Comparison of ENCODE assay signal across 8 cellular contexts in the genomic region with DNA sequence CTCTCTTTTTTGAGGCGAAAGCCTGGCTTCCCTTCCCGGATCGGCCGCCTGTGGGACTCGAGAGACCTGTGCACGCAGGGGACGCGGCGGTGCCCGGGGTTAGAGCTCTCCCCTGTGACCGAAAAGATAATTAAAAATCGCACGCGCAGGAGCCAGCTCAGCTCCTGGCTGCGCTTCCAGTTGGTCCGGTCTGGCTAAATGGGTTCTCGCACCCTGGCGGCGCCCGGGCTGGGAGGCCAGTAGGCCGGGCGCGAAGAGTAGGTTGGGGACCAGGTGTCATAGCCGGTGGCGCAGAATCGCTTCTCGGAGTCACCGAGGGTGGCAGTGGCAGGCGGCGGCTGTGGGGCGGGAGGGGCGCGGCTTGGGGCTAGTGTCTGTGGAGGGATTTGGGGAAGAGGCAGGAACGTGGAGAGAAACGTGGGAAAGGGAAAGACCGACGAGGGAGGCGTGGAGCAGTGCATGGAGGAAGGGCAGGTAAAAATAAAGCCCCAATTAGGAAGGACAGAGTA. TPM values are rescaled to one million over a fixed set of nuclear protein-coding genes. Genes with fewer than 3 reads are reported as not detected.
DNase-seq lines count a peak whose midpoint lies in the region; ATAC-seq and TF ChIP-seq lines count a peak whose summit lies in the region.

No MANE protein-coding gene starts in this region.

- H3K9me2 ChIP-seq in SK-N-SH, result no peaks in the 10 kb centered on the region

- H3K27me3 ChIP-seq in AG04450 (ENCODE audit: control insufficient read depth, insufficient read depth, low read length), result no peaks in the 10 kb centered on the region
- H3K27me3 ChIP-seq in SK-N-SH (ENCODE audit: insufficient read depth), result no peaks in the 10 kb centered on the region
- H3K27me3 ChIP-seq in adrenal gland, result peaks cover 70% of the 10 kb centered on the region
- peaks cover 26% of the 10 kb centered on the region for H3K27me3 ChIP-seq in iPS DF 6.9 (ENCODE audit: control insufficient read depth, insufficient read depth, low read length)
- no peaks in the 10 kb centered on the region for H3K27me3 ChIP-seq in skeletal muscle satellite cell (ENCODE audit: control insufficient read depth, insufficient read depth, low read length)

- peak overlapping the region; percentile 94 for H3K4me3 ChIP-seq in AG04450 (ENCODE audit: low read depth, low read length)
- H3K4me3 ChIP-seq in SK-N-SH (ENCODE audit: low read depth in 2 of 2, low read length in 1 of 2), result peak overlapping the region; percentile 61 to 89; a peak in 3 of 4 replicates
- peak overlapping the region in 1 of 4 donors; percentile 66 for H3K4me3 ChIP-seq in adrenal gland
- H3K4me3 ChIP-seq in iPS DF 6.9 (ENCODE audit: low read length), result peak overlapping the region; percentile 18; the same call in 1 of the 2 replicates
- H3K4me3 ChIP-seq in skeletal muscle satellite cell (ENCODE audit: low read length), result peak overlapping the region; percentile 99

- TF ChIP-seq CTCF in AG04450 (IDR thresholded peaks at IDR 0.05; ENCODE audit: low read depth, low read length) (peak; percentile 37), SK-N-SH (IDR thresholded peaks at IDR 0.05) (peak; percentile 33; the same call in 1 of the 2 replicates), adrenal gland (IDR thresholded peaks at IDR 0.05) (peak in 4 of 6 experiments; percentile 27 to 54 (median 46))

- no peaks in the 10 kb centered on the region for H4K20me1 ChIP-seq in SK-N-SH (ENCODE audit: insufficient read depth)

- no peaks in the 10 kb centered on the region for H3F3A ChIP-seq in SK-N-SH (replicated peaks; ENCODE audit: insufficient read depth)

- H3K9ac ChIP-seq in SK-N-SH, result peak overlapping the region; percentile 29; the same call in 1 of the 2 replicates
- H3K9ac ChIP-seq in skeletal muscle satellite cell (ENCODE audit: low read depth, low read length), result peak overlapping the region; percentile 97

- H3K36me3 ChIP-seq in SK-N-SH (replicated peaks in 1 of 2; ENCODE audit: control insufficient read depth in 1 of 2, insufficient read depth in 2 of 2, low read length in 1 of 2), result no peaks in the 10 kb centered on the region
- no peaks in the 10 kb centered on the region for H3K36me3 ChIP-seq in adrenal gland (replicated peaks in 1 of 2)
- no peaks in the 10 kb centered on the region for H3K36me3 ChIP-seq in iPS DF 6.9 (ENCODE audit: control insufficient read depth, insufficient read depth, low read length)
- H3K36me3 ChIP-seq in skeletal muscle satellite cell (ENCODE audit: insufficient read depth, low read length), result peaks cover 6% of the 10 kb centered on the region

- intact Hi-C loops in adrenal gland (cut with DNase I), result loop anchor here in 1 of 2 donors (10.0 kb wide), 1 partner anchor 765 kb away; no protein-coding TSS in a partner anchor

- peaks cover 27% of the 10 kb centered on the region for H3K79me2 ChIP-seq in SK-N-SH (ENCODE audit: insufficient read depth)

- TF ChIP-seq EP300 in SK-N-SH (IDR thresholded peaks at IDR 0.05; ENCODE audit: borderline replicate concordance in 1 of 2, low read depth in 1 of 2, low read length in 1 of 2), result no peak

- peak overlapping the region; percentile 79 for H2AFZ ChIP-seq in SK-N-SH (ENCODE audit: low read depth)

- no peak for DNase-seq in AG04450 (ENCODE audit: low read depth, low spot score)
- DNase-seq in SK-N-SH, result peak; percentile 55
- peak; percentile 53 to 81 (median 61) for DNase-seq in adrenal gland
- DNase-seq in iPS DF 6.9 (ENCODE audit: low read depth, low spot score), result no peak
- DNase-seq in NCI-H2196 treated with DMSO at 0.1 percent for 48 hours (lab: John Stamatoyannopoulos, UW; ENCODE audit: unreplicated experiment), result no peak

- H3K4me1 ChIP-seq in SK-N-SH (ENCODE audit: control insufficient read depth in 1 of 2, insufficient read depth in 2 of 2, low read depth in 1 of 2, low read length in 1 of 2) (peaks cover 7 to 16% of the 10 kb centered on the region in 2 experiments; a peak in 2 of 4 replicates), adrenal gland (replicated peaks in 1 of 2) (peaks cover 16 to 28% of the 10 kb centered on the region in 2 donors), iPS DF 6.9 (ENCODE audit: control insufficient read depth, insufficient read depth, low read length) (peaks cover 3% of the 10 kb centered on the region; the same call in 1 of the 2 replicates), skeletal muscle satellite cell (ENCODE audit: control insufficient read depth, insufficient read depth, low read length) (peaks cover 42% of the 10 kb centered on the region)

- ATAC-seq in HG02798 (IDR thresholded peaks at IDR 0.05; ENCODE audit: poor library complexity, unreplicated experiment), result peak; percentile 30
- ATAC-seq in GM19324 (IDR thresholded peaks at IDR 0.05; ENCODE audit: low FRiP score, unreplicated experiment), result no peak

- H3K4me2 ChIP-seq in SK-N-SH (peak overlapping the region; percentile 93), skeletal muscle satellite cell (ENCODE audit: low read length) (peak overlapping the region; percentile 99)

- 10% methylated on average over 21 of the region's 38 CpGs for whole genome bisulfite sequencing in SK-N-SH (ENCODE audit: low lambda C conversion rate)
- 3 to 10% (median 6%) methylated on average over 20 to 38 of the region's 38 CpGs for WGBS in adrenal gland, 4 donors
- WGBS in iPS DF 6.9 (ENCODE audit: insufficient coverage, insufficient read length), result no CpG with 5 or more reads among the region's 38 CpGs

- POLR2A ChIA-PET in AG04450 (lab: Yijun Ruan, JAX) (no interaction called here), SK-N-SH (lab: Yijun Ruan, JAX) (interaction anchor here (1.9 kb wide), 1 partner anchor 42 kb away, joined by 7 read pairs; a partner anchor contains a TSS)

- H3K27ac ChIP-seq in AG04450 (ENCODE audit: low read depth, low read length) (no peak overlapping the region), SK-N-SH (ENCODE audit: low read depth in 2 of 2, low read length in 1 of 2) (no peak overlapping the region), adrenal gland (no peak overlapping the region), iPS DF 6.9 (ENCODE audit: low read length) (no peak overlapping the region)

- CTCF ChIA-PET in AG04450 (lab: Charles Lee) (interaction anchor here (0.6 to 3.2 kb wide), 5 partner anchors 269 to 944 kb away, joined by 3 to 12 read pairs (median 6); no protein-coding TSS in a partner anchor), SK-N-SH (lab: Yijun Ruan, JAX) (interaction anchor here (0.6 to 2.0 kb wide), 4 partner anchors 302 to 944 kb away, joined by 3 to 13 read pairs (median 6); no protein-coding TSS in a partner anchor)

- TF ChIP-seq POLR2A in adrenal gland (IDR thresholded peaks at IDR 0.05), result no peak

- TF ChIP-seq RAD21 in SK-N-SH (IDR thresholded peaks at IDR 0.05; ENCODE audit: low read length), result peak; percentile 67

- H3K9me3 ChIP-seq in AG04450 (ENCODE audit: control insufficient read depth, insufficient read depth, low read length), result no peaks in the 10 kb centered on the region; the same call in 1 of the 2 replicates
- H3K9me3 ChIP-seq in SK-N-SH, result no peaks in the 10 kb centered on the region
- no peaks in the 10 kb centered on the region for H3K9me3 ChIP-seq in adrenal gland (replicated peaks in 1 of 3)
- no peaks in the 10 kb centered on the region for H3K9me3 ChIP-seq in iPS DF 6.9 (ENCODE audit: control insufficient read depth, insufficient read depth, low read length)
- no peaks in the 10 kb centered on the region for H3K9me3 ChIP-seq in skeletal muscle satellite cell (replicated peaks; ENCODE audit: low read length)

TF ChIP-seq in SK-N-SH, 30 proteins besides CTCF, POLR2A, EP300 and RAD21:
- peak; percentile 46 for TF ChIP-seq SMC3 (IDR thresholded peaks at IDR 0.05; ENCODE audit: low read depth, low read length)
- TF ChIP-seq, protein P1, sequence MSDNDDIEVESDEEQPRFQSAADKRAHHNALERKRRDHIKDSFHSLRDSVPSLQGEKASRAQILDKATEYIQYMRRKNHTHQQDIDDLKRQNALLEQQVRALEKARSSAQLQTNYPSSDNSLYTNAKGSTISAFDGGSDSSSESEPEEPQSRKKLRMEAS (IDR thresholded peaks at IDR 0.05; ENCODE audit: low read depth), result peak; percentile 39; the same call in 1 of the 2 replicates
- no peak for TF ChIP-seq SIN3A (IDR thresholded peaks at IDR 0.05; ENCODE audit: borderline replicate concordance, low read depth, low read length)

RNA-seq across cellular contexts. Expression of a gene that starts 41.9 kb away (rescaled TPM):
- polyA plus RNA-seq in AG04450 (2011; rRNA removed), result 6.0 and 8.7 TPM in 2 replicates
- 13.1 and 13.8 TPM in 2 replicates for polyA minus RNA-seq in AG04450 (2011; rRNA and poly(A)+ RNA removed)
- 10.9 and 16.6 TPM in 2 replicates for polyA plus RNA-seq in SK-N-SH (2012; rRNA removed)
- 10.2 and 11.3 TPM in 2 replicates for polyA plus RNA-seq in SK-N-SH (2012; cell fraction: cytosol; rRNA removed)
- 15.3 and 20.3 TPM in 2 replicates for polyA plus RNA-seq in SK-N-SH (2012; cell fraction: nucleus; rRNA removed)
- total RNA-seq in adrenal gland, result 10 to 100 TPM; 10.0 to 56.2 (median 16.1) TPM
- polyA plus RNA-seq in adrenal gland, result 10 to 100 TPM; 11.0 to 18.3 (median 16.7) TPM
- 8.6 and 11.1 TPM in 2 replicates for total RNA-seq in skeletal muscle satellite cell (2012; rRNA removed)

Comparison
In these comparisons a context has a peak if more than half of its experiments do, and no peak if none do; other contexts are left out.
1. DNase-seq: peak in SK-N-SH (single experiment) and adrenal gland (7 of 7); none in AG04450 (single experiment), iPS DF 6.9 (single experiment) and NCI-H2196 treated with DMSO at 0.1 percent for 48 hours (single experiment).
2. Peak in every context shown above with its lines, with median percentiles within 50 percentile points of each other: CTCF ChIP-seq.